13 cellular contexts compared by ENCODE assay signal in genomic region chr22:31334329-31334728, GRCh38.
"Had no signal": no experiment of that assay in that cellular context is flagged by ENCODE, and none has a peak within 500 bp of the region (broad histone marks: within the 10 kb centered on the region; RNA-seq: fewer than 3 reads in every experiment).

No MANE protein-coding gene starts in this region.

- H3K27me3 ChIP-seq: body of pancreas, esophagus squamous epithelium, left lung, neural progenitor cell had no signal

- H3K4me3 ChIP-seq: body of pancreas, esophagus squamous epithelium, left lung, neural progenitor cell, skin epidermis had no signal

- DNase-seq: activated CD4-positive, alpha-beta T cell treated with anti-CD3 and anti-CD28 coated beads, Interleukin-2, amount 50 U/mL, for 1 hour; amniotic stem cell; body of pancreas; esophagus squamous epithelium; foreskin fibroblast; left lung; mesendoderm; SK-N-SH; trophoblast cell had no signal

- H3K4me1 ChIP-seq: parathyroid adenoma had no signal

- H3K9me3 ChIP-seq: body of pancreas, esophagus squamous epithelium, left lung, SK-N-SH had no signal

- ATAC-seq: body of pancreas, left lung had no signal

- H3K27ac Mint-ChIP-seq: neural progenitor cell had no signal

- H3K27me3 Mint-ChIP-seq: activated naive CD4-positive, alpha-beta T cell treated with anti-CD3 and anti-CD28 coated beads, Interleukin-2, amount 50 U/mL, for 24 hours had no signal

- H3K4me3 Mint-ChIP-seq: activated naive CD4-positive, alpha-beta T cell treated with anti-CD3 and anti-CD28 coated beads, Interleukin-2, amount 50 U/mL, for 24 hours; neural progenitor cell had no signal

- H3K27ac ChIP-seq: body of pancreas, left lung, neural progenitor cell, parathyroid adenoma had no signal

- H3K9me3 Mint-ChIP-seq: activated naive CD4-positive, alpha-beta T cell treated with anti-CD3 and anti-CD28 coated beads, Interleukin-2, amount 50 U/mL, for 24 hours; neural progenitor cell had no signal
